1 cellular context compared by ENCODE assay signal in the genomic region with DNA sequence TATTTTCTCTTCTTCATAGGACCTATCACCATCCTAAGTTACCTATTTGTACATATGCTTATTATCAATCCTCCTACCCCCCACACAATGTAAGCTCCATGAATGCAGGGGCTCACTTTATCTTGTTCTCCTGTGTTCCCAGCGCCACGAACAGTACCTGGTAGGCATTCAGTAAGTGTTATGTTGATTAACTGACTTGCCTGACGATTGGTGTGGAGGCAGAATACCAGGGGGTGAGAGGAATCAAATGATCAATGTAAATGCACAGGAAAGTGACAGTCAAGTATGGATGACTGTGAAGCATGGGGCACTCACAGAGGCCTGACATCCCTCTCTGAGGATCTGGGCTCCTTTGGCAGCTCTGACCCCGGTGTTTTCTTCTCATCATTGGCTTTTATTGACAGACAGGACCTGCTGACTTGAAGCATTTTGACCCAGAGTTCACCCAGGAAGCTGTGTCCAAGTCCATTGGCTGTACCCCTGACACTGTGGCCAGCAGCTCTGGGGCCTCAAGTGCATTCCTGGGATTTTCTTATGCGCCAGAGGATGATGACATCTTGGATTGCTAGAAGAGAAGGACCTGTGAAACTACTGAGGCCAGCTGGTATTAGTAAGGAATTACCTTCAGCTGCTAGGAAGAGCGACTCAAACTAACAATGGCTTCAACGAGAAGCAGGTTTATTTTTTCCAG.
A peak's percentile ranks its signal among the peaks of the same experiment; 100 is the strongest.
TF ChIP-seq lines count a peak whose summit lies in the region.

No MANE protein-coding gene starts in this region.

TF ChIP-seq in HepG2, 621 proteins besides CTCF, POLR2A, EP300 and RAD21 (continues in another document):
- TF ChIP-seq, protein P1, sequence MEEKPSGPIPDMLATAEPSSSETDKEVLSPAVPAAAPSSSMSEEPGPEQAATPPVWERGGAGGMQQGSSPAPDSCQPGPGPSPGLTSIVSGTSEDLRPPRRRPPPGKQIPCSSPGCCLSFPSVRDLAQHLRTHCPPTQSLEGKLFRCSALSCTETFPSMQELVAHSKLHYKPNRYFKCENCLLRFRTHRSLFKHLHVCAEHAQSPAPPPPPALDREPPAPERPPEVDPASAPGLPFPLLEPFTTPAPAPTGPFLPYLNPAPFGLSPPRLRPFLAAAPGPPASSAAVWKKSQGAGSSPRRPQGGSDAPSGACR (CRISPR knock-in tag; IDR thresholded peaks at IDR 0.05): 0 out of 2 replicates have a peak, but pooled peaks have one; percentile 12
- TF ChIP-seq RXRA (CRISPR knock-in tag; IDR thresholded peaks at IDR 0.05) (0 out of 2 replicates have a peak, but pooled peaks have one; percentile 57), MIXL1 (CRISPR knock-in tag; IDR thresholded peaks at IDR 0.05) (0 out of 2 replicates have a peak, but pooled peaks have one; percentile 30), PHF5A (CRISPR knock-in tag; IDR thresholded peaks at IDR 0.05; ENCODE audit: low read depth, unreplicated experiment) (no peak), TEAD3 (CRISPR knock-in tag; optimal IDR thresholded peaks at IDR 0.05; ENCODE audit: borderline replicate concordance) (peak; percentile 93), ZNF12 (CRISPR knock-in tag; IDR thresholded peaks at IDR 0.05) (no peak), CEBPG (CRISPR knock-in tag; IDR thresholded peaks at IDR 0.05) (peak; percentile 28), PITX1 (CRISPR knock-in tag; IDR thresholded peaks at IDR 0.05) (no peak), IRF2 (CRISPR knock-in tag; IDR thresholded peaks at IDR 0.05) (peak; percentile 61; the same call in 1 of the 2 replicates), ELF4 (CRISPR knock-in tag; IDR thresholded peaks at IDR 0.05; ENCODE audit: borderline replicate concordance) (peak; percentile 56; the same call in 1 of the 2 replicates), ZFP36L1 (CRISPR knock-in tag; IDR thresholded peaks at IDR 0.05) (peak; percentile 64; the same call in 1 of the 2 replicates), FOSL2 (CRISPR knock-in tag; IDR thresholded peaks at IDR 0.05) (no peak), ZNF343 (CRISPR knock-in tag; IDR thresholded peaks at IDR 0.05) (no peak), FOXA3 (CRISPR knock-in tag; IDR thresholded peaks at IDR 0.05) (peak; percentile 22; the same call in 1 of the 2 replicates), KLF16 (CRISPR knock-in tag; IDR thresholded peaks at IDR 0.05) (0 out of 4 replicates have a peak, but pooled peaks of 1 of the 2 experiments have one; percentile 13), LCORL (IDR thresholded peaks at IDR 0.05) (no peak), LCORL (CRISPR knock-in tag; IDR thresholded peaks at IDR 0.05) (peak; percentile 63; the same call in 1 of the 2 replicates), NR2F6 (IDR thresholded peaks at IDR 0.05) (peak; percentile 22; the same call in 1 of the 2 replicates), NR2F6 (CRISPR knock-in tag; IDR thresholded peaks at IDR 0.05) (no peak), HNF4A (CRISPR knock-in tag; IDR thresholded peaks at IDR 0.05) (peak; percentile 75), ZNF530 (CRISPR knock-in tag; IDR thresholded peaks at IDR 0.05; ENCODE audit: low read depth) (no peak), KDM4B (CRISPR knock-in tag; IDR thresholded peaks at IDR 0.05) (0 out of 2 replicates have a peak, but pooled peaks have one; percentile 51), NONO (IDR thresholded peaks at IDR 0.05) (no peak), NONO (CRISPR knock-in tag; conservative IDR thresholded peaks at IDR 0.05) (0 out of 2 replicates have a peak, but pooled peaks have one; percentile 34), ZNF205 (CRISPR knock-in tag; IDR thresholded peaks at IDR 0.05) (0 out of 2 replicates have a peak, but pooled peaks have one; percentile 25), SALL1 (CRISPR knock-in tag; IDR thresholded peaks at IDR 0.05) (peak; percentile 48; the same call in 1 of the 2 replicates), NFE2L2 (IDR thresholded peaks at IDR 0.05; ENCODE audit: low read length) (no peak), NR2F1 (CRISPR knock-in tag; IDR thresholded peaks at IDR 0.05) (peak in 1 of 2 experiments; percentile 58; a peak in 2 of 4 replicates), HOXA3 (CRISPR knock-in tag; IDR thresholded peaks at IDR 0.05) (peak; percentile 43; the same call in 1 of the 2 replicates), RARA (CRISPR knock-in tag; IDR thresholded peaks at IDR 0.05) (peak; percentile 94), KAT7 (CRISPR knock-in tag; IDR thresholded peaks at IDR 0.05; ENCODE audit: borderline replicate concordance) (no peak), HMG20A (CRISPR knock-in tag; IDR thresholded peaks at IDR 0.05; ENCODE audit: borderline replicate concordance) (0 out of 2 replicates have a peak, but pooled peaks have one; percentile 42), KLF6 (CRISPR knock-in tag; IDR thresholded peaks at IDR 0.05) (0 out of 2 replicates have a peak, but pooled peaks have one; percentile 13), ZMYM2 (CRISPR knock-in tag; IDR thresholded peaks at IDR 0.05) (0 out of 2 replicates have a peak, but pooled peaks have one; percentile 34), ZNF589 (CRISPR knock-in tag; conservative IDR thresholded peaks at IDR 0.05) (no peak), RXRB (CRISPR knock-in tag; IDR thresholded peaks at IDR 0.05; ENCODE audit: borderline replicate concordance) (peak; percentile 74), ZMYM4 (CRISPR knock-in tag; IDR thresholded peaks at IDR 0.05) (peak; percentile 49; the same call in 1 of the 2 replicates), ZNF331 (CRISPR knock-in tag; IDR thresholded peaks at IDR 0.05) (peak; percentile 22; the same call in 1 of the 2 replicates)
- TF ChIP-seq, protein P2, sequence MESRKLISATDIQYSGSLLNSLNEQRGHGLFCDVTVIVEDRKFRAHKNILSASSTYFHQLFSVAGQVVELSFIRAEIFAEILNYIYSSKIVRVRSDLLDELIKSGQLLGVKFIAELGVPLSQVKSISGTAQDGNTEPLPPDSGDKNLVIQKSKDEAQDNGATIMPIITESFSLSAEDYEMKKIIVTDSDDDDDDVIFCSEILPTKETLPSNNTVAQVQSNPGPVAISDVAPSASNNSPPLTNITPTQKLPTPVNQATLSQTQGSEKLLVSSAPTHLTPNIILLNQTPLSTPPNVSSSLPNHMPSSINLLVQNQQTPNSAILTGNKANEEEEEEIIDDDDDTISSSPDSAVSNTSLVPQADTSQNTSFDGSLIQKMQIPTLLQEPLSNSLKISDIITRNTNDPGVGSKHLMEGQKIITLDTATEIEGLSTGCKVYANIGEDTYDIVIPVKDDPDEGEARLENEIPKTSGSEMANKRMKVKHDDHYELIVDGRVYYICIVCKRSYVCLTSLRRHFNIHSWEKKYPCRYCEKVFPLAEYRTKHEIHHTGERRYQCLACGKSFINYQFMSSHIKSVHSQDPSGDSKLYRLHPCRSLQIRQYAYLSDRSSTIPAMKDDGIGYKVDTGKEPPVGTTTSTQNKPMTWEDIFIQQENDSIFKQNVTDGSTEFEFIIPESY (CRISPR knock-in tag; IDR thresholded peaks at IDR 0.05): peak; percentile 72
- TF ChIP-seq, protein P3, sequence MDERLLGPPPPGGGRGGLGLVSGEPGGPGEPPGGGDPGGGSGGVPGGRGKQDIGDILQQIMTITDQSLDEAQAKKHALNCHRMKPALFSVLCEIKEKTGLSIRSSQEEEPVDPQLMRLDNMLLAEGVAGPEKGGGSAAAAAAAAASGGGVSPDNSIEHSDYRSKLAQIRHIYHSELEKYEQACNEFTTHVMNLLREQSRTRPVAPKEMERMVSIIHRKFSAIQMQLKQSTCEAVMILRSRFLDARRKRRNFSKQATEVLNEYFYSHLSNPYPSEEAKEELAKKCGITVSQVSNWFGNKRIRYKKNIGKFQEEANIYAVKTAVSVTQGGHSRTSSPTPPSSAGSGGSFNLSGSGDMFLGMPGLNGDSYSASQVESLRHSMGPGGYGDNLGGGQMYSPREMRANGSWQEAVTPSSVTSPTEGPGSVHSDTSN (CRISPR knock-in tag; IDR thresholded peaks at IDR 0.05): 0 out of 2 replicates have a peak, but pooled peaks have one; percentile 32
- TF ChIP-seq, protein P4, sequence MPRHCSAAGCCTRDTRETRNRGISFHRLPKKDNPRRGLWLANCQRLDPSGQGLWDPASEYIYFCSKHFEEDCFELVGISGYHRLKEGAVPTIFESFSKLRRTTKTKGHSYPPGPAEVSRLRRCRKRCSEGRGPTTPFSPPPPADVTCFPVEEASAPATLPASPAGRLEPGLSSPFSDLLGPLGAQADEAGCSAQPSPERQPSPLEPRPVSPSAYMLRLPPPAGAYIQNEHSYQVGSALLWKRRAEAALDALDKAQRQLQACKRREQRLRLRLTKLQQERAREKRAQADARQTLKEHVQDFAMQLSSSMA (CRISPR knock-in tag; IDR thresholded peaks at IDR 0.05): no peak
- TF ChIP-seq, protein P5, sequence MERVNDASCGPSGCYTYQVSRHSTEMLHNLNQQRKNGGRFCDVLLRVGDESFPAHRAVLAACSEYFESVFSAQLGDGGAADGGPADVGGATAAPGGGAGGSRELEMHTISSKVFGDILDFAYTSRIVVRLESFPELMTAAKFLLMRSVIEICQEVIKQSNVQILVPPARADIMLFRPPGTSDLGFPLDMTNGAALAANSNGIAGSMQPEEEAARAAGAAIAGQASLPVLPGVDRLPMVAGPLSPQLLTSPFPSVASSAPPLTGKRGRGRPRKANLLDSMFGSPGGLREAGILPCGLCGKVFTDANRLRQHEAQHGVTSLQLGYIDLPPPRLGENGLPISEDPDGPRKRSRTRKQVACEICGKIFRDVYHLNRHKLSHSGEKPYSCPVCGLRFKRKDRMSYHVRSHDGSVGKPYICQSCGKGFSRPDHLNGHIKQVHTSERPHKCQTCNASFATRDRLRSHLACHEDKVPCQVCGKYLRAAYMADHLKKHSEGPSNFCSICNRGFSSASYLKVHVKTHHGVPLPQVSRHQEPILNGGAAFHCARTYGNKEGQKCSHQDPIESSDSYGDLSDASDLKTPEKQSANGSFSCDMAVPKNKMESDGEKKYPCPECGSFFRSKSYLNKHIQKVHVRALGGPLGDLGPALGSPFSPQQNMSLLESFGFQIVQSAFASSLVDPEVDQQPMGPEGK (CRISPR knock-in tag; IDR thresholded peaks at IDR 0.05): 0 out of 2 replicates have a peak, but pooled peaks have one; percentile 34
- TF ChIP-seq, protein P6, sequence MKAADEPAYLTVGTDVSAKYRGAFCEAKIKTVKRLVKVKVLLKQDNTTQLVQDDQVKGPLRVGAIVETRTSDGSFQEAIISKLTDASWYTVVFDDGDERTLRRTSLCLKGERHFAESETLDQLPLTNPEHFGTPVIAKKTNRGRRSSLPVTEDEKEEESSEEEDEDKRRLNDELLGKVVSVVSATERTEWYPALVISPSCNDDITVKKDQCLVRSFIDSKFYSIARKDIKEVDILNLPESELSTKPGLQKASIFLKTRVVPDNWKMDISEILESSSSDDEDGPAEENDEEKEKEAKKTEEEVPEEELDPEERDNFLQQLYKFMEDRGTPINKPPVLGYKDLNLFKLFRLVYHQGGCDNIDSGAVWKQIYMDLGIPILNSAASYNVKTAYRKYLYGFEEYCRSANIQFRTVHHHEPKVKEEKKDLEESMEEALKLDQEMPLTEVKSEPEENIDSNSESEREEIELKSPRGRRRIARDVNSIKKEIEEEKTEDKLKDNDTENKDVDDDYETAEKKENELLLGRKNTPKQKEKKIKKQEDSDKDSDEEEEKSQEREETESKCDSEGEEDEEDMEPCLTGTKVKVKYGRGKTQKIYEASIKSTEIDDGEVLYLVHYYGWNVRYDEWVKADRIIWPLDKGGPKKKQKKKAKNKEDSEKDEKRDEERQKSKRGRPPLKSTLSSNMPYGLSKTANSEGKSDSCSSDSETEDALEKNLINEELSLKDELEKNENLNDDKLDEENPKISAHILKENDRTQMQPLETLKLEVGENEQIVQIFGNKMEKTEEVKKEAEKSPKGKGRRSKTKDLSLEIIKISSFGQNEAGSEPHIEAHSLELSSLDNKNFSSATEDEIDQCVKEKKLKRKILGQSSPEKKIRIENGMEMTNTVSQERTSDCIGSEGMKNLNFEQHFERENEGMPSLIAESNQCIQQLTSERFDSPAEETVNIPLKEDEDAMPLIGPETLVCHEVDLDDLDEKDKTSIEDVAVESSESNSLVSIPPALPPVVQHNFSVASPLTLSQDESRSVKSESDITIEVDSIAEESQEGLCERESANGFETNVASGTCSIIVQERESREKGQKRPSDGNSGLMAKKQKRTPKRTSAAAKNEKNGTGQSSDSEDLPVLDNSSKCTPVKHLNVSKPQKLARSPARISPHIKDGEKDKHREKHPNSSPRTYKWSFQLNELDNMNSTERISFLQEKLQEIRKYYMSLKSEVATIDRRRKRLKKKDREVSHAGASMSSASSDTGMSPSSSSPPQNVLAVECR (CRISPR knock-in tag; IDR thresholded peaks at IDR 0.05; ENCODE audit: borderline replicate concordance): peak; percentile 37; the same call in 1 of the 2 replicates
- TF ChIP-seq, protein P7, sequence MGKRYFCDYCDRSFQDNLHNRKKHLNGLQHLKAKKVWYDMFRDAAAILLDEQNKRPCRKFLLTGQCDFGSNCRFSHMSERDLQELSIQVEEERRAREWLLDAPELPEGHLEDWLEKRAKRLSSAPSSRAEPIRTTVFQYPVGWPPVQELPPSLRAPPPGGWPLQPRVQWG (CRISPR knock-in tag; IDR thresholded peaks at IDR 0.05; ENCODE audit: borderline replicate concordance, low read depth): no peak
- TF ChIP-seq, protein P8, sequence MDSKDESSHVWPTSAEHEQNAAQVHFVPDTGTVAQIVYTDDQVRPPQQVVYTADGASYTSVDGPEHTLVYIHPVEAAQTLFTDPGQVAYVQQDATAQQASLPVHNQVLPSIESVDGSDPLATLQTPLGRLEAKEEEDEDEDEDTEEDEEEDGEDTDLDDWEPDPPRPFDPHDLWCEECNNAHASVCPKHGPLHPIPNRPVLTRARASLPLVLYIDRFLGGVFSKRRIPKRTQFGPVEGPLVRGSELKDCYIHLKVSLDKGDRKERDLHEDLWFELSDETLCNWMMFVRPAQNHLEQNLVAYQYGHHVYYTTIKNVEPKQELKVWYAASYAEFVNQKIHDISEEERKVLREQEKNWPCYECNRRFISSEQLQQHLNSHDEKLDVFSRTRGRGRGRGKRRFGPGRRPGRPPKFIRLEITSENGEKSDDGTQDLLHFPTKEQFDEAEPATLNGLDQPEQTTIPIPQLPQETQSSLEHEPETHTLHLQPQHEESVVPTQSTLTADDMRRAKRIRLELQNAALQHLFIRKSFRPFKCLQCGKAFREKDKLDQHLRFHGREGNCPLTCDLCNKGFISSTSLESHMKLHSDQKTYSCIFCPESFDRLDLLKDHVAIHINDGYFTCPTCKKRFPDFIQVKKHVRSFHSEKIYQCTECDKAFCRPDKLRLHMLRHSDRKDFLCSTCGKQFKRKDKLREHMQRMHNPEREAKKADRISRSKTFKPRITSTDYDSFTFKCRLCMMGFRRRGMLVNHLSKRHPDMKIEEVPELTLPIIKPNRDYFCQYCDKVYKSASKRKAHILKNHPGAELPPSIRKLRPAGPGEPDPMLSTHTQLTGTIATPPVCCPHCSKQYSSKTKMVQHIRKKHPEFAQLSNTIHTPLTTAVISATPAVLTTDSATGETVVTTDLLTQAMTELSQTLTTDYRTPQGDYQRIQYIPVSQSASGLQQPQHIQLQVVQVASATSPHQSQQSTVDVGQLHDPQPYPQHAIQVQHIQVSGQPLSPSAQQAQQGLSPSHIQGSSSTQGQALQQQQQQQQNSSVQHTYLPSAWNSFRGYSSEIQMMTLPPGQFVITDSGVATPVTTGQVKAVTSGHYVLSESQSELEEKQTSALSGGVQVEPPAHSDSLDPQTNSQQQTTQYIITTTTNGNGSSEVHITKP (CRISPR knock-in tag; IDR thresholded peaks at IDR 0.05; ENCODE audit: low read depth): peak; percentile 31; the same call in 1 of the 2 replicates
